In genomic region chr14:81187832-81188522, GRCh38 we compare ENCODE assay signal across 13 cellular contexts. TPM values are rescaled to one million over a fixed set of nuclear protein-coding genes. Genes with fewer than 3 reads are reported as not detected.
DNase-seq lines count a peak whose midpoint lies in the region; ATAC-seq and TF ChIP-seq lines count a peak whose summit lies in the region.
"Had no signal": no experiment of that assay in that cellular context is flagged by ENCODE, and none has a peak within 500 bp of the region (broad histone marks: within the 10 kb centered on the region; RNA-seq: fewer than 3 reads in every experiment).

No MANE protein-coding gene starts in this region.

- intact Hi-C loops in right cardiac atrium (cut with DNase I), result no loop called here

- H3K27ac ChIP-seq in right cardiac atrium (ENCODE audit: low read length), result no peak overlapping the region

- WGBS in right cardiac atrium, result 97% methylated on average over 5 of the region's 5 CpGs

- H3K9me3 ChIP-seq in right cardiac atrium (ENCODE audit: control insufficient read depth, low read length), result no peaks in the 10 kb centered on the region

- H3K9me3 Mint-ChIP-seq in activated T-cell treated with anti-CD3 and anti-CD28 coated beads, Interleukin-2, amount 50 U/mL, for 4 hours, result no peaks in the 10 kb centered on the region
- H3K9me3 Mint-ChIP-seq in stimulated activated naive CD8-positive, alpha-beta T cell treated with anti-CD3 and anti-CD28 coated beads, Interleukin-15, amount 100 ng/mL, for 72 hours, result no peaks in the 10 kb centered on the region
- H3K9me3 Mint-ChIP-seq: memory B cell had no signal

- CTCF ChIA-PET in GM10248 (lab: Yijun Ruan, JAX), result interaction anchor here (0.6 to 11.4 kb wide), 5 partner anchors 8 to 287 kb away, joined by 3 to 110 read pairs (median 7); no protein-coding TSS in a partner anchor

- H3K36me3 Mint-ChIP-seq in activated T-cell treated with anti-CD3 and anti-CD28 coated beads, Interleukin-2, amount 50 U/mL, for 4 hours (ENCODE audit: insufficient read depth), result peaks cover 30% of the 10 kb centered on the region

- no peak for TF ChIP-seq CTCF in GM10248 (IDR thresholded peaks at IDR 0.05; ENCODE audit: control extremely low read depth, extremely low read depth, low read depth, missing control alignments)

- no peaks in the 10 kb centered on the region for H3K4me1 ChIP-seq in right cardiac atrium (ENCODE audit: control insufficient read depth, insufficient read depth, low read length)

- ATAC-seq in activated T-cell treated with anti-CD3 and anti-CD28 coated beads, Interleukin-2, amount 50 U/mL, for 4 hours, result peak; percentile 51 to 78
- ATAC-seq in HG02623 (IDR thresholded peaks at IDR 0.05; ENCODE audit: unreplicated experiment) (peak; percentile 84), HG03442 (IDR thresholded peaks at IDR 0.05; ENCODE audit: unreplicated experiment) (peak; percentile 88), right cardiac atrium (no peak)
- peak; percentile 61 for ATAC-seq in stimulated activated naive CD8-positive, alpha-beta T cell treated with anti-CD3 and anti-CD28 coated beads, Interleukin-15, amount 100 ng/mL, for 72 hours

- POLR2A ChIA-PET in GM10248 (lab: Yijun Ruan, JAX), result interaction anchor here (1.1 kb wide), 1 partner anchor 33 kb away, joined by 4 read pairs; the partner anchor contains the start of gene GTF2A1

- H3K27me3 Mint-ChIP-seq in activated T-cell treated with anti-CD3 and anti-CD28 coated beads, Interleukin-2, amount 50 U/mL, for 4 hours (ENCODE audit: low read depth), result no peaks in the 10 kb centered on the region
- H3K27me3 Mint-ChIP-seq in stimulated activated naive CD8-positive, alpha-beta T cell treated with anti-CD3 and anti-CD28 coated beads, Interleukin-15, amount 100 ng/mL, for 72 hours, result no peaks in the 10 kb centered on the region
- H3K27me3 Mint-ChIP-seq: memory B cell had no signal

- H3K27me3 ChIP-seq in right cardiac atrium (ENCODE audit: control insufficient read depth, insufficient read depth), result no peaks in the 10 kb centered on the region

- H3K4me3 Mint-ChIP-seq in activated T-cell treated with anti-CD3 and anti-CD28 coated beads, Interleukin-2, amount 50 U/mL, for 4 hours, result no peak overlapping the region
- H3K4me3 Mint-ChIP-seq in stimulated activated naive CD8-positive, alpha-beta T cell treated with anti-CD3 and anti-CD28 coated beads, Interleukin-15, amount 100 ng/mL, for 72 hours, result peak overlapping the region; percentile 26 to 52
- H3K4me3 Mint-ChIP-seq: memory B cell had no signal

- H3K4me1 Mint-ChIP-seq in activated T-cell treated with anti-CD3 and anti-CD28 coated beads, Interleukin-2, amount 50 U/mL, for 4 hours (ENCODE audit: low read depth), result peaks cover 43% of the 10 kb centered on the region
- peaks cover 56% of the 10 kb centered on the region for H3K4me1 Mint-ChIP-seq in stimulated activated naive CD8-positive, alpha-beta T cell treated with anti-CD3 and anti-CD28 coated beads, Interleukin-15, amount 100 ng/mL, for 72 hours

- DNase-seq in activated T-cell treated with anti-CD3 and anti-CD28 coated beads, Interleukin-2, amount 50 U/mL, for 4 hours, result no peak
- DNase-seq in activated T-cell treated with anti-CD3 and anti-CD28 coated beads, Interleukin-2, amount 50 U/mL, for 1 hour, result no peak
- no peak for DNase-seq in stimulated activated naive CD8-positive, alpha-beta T cell treated with anti-CD3 and anti-CD28 coated beads, Interleukin-15, amount 100 ng/mL, for 72 hours
- no peak for DNase-seq in COR-L47 (lab: John Stamatoyannopoulos, UW)
- DNase-seq in GM10248 (ENCODE audit: extremely low spot score), result no peak
- DNase-seq in right cardiac atrium, result no peak
- DNase-seq: activated gamma-delta T cell treated with Interleukin-2 at 50 U/mL for 16 hours, cortex of kidney, HCEC 1CT, MV-4-11 had no signal

- no peak overlapping the region for H3K4me3 ChIP-seq in right cardiac atrium (ENCODE audit: low read length)

- peak overlapping the region in 1 of 2 donors; percentile 54 for H3K27ac Mint-ChIP-seq in stimulated activated naive CD8-positive, alpha-beta T cell treated with anti-CD3 and anti-CD28 coated beads, Interleukin-15, amount 100 ng/mL, for 72 hours
- H3K27ac Mint-ChIP-seq: memory B cell had no signal

RNA-seq across cellular contexts. Expression of gene GTF2A1, which starts 32.8 kb away (rescaled TPM):
- total RNA-seq in activated T-cell treated with anti-CD3 and anti-CD28 coated beads, Interleukin-2, amount 50 U/mL, for 4 hours, result 10 to 100 TPM; 42.8 to 44.4 (median 43.4) TPM
- 10 to 100 TPM; 18.2 to 20.7 (median 20.2) TPM for total RNA-seq in right cardiac atrium
- 5.7 TPM for polyA plus RNA-seq in right cardiac atrium

Comparison
In these comparisons a context has a peak if more than half of its experiments do, and no peak if none do; other contexts are left out.
1. ATAC-seq: peak in activated T-cell treated with anti-CD3 and anti-CD28 coated beads, Interleukin-2, amount 50 U/mL, for 4 hours (2 of 2), HG02623 (single experiment), HG03442 (single experiment) and stimulated activated naive CD8-positive, alpha-beta T cell treated with anti-CD3 and anti-CD28 coated beads, Interleukin-15, amount 100 ng/mL, for 72 hours (single experiment); none in right cardiac atrium (0 of 2).